In the genomic region with DNA sequence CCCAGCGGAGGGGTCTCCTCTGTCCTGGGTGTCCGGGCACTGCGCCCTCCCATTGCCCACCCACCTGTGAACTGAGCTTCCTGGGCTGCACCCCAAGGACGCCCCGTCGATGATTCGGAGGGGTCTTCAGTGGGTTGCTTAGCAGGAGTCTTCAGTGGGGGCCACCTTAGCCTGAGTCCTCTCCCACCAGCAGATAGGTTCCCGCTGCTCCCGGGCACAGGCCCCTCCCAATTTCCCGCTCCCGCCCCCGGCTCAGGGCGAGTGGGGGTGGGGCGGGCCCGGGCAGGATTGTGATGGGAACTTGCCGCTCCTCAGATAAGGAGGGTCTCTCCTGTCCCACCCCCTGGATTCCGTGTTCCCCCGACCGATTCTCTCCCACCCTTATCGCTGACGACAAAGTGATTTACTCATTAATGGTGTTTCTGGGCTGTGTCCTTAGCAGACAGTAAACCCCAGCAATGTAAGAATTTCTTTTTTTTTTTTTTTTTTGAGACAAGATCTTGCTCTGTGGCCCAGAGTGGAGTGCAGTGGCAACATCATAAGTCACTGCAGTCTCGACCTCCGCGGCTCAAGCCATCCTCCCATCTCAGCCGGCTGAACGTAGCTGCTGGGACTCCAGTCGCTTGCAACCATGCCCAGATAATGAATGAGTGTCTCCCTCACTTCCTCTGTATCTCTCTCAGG, we compare ENCODE assay signal across 8 cellular contexts. TPM values are rescaled to one million over a fixed set of nuclear protein-coding genes. Genes with fewer than 3 reads are reported as not detected.
A peak's percentile ranks its signal among the peaks of the same experiment; 100 is the strongest.
DNase-seq lines count a peak whose midpoint lies in the region; ATAC-seq and TF ChIP-seq lines count a peak whose summit lies in the region.

No MANE protein-coding gene starts in this region.

- peak overlapping the region in 3 of 4 donors; percentile 10 to 34 (median 31) for H3K4me3 ChIP-seq in Peyer's patch
- peak overlapping the region; percentile 35 to 43 for H3K4me3 ChIP-seq in duodenal mucosa (ENCODE audit: low read depth in 1 of 2, low read length in 2 of 2)

- peaks cover 75% of the 10 kb centered on the region for H3K27me3 Mint-ChIP-seq in mesothelial cell of epicardium (ENCODE audit: low read depth)

- peak overlapping the region in 1 of 4 donors; percentile 42 for H3K27ac ChIP-seq in Peyer's patch
- no peak overlapping the region for H3K27ac ChIP-seq in duodenal mucosa (ENCODE audit: low read depth, low read length)

- no peaks in the 10 kb centered on the region for H3K9me3 Mint-ChIP-seq in mesothelial cell of epicardium

- H3K4me1 Mint-ChIP-seq in mesothelial cell of epicardium = peaks cover 20% of the 10 kb centered on the region

- ATAC-seq in Right ventricle myocardium superior (ENCODE audit: poor library complexity) (peak; percentile 51), GM18861 (IDR thresholded peaks at IDR 0.05; ENCODE audit: unreplicated experiment) (no peak), HG03175 (IDR thresholded peaks at IDR 0.05; ENCODE audit: unreplicated experiment) (no peak), GM19467 (IDR thresholded peaks at IDR 0.05; ENCODE audit: unreplicated experiment) (no peak)

- intact Hi-C loops in Right ventricle myocardium superior (cut with DNase I) (no loop called here), cardiac septum (cut with DNase I) (no loop called here)

- H3K4me3 Mint-ChIP-seq in mesothelial cell of epicardium = peak overlapping the region; percentile 71

- H3K4me1 ChIP-seq in Peyer's patch (peaks cover 0 to 23% (median 8%) of the 10 kb centered on the region in 4 donors), duodenal mucosa (ENCODE audit: control insufficient read depth in 1 of 2, insufficient read depth in 2 of 2, low read length in 2 of 2) (peaks cover 0 to 19% of the 10 kb centered on the region in 2 donors)

- DNase-seq in Right ventricle myocardium superior (peak; percentile 45), cardiac septum (ENCODE audit: low spot score) (no peak), Peyer's patch (no peak), mesothelial cell of epicardium (ENCODE audit: low spot score in 2 of 2, unreplicated experiment in 2 of 2) (peak in 1 of 2 experiments; percentile 58)

- H3K36me3 ChIP-seq in Peyer's patch (no peaks in the 10 kb centered on the region), duodenal mucosa (ENCODE audit: control insufficient read depth in 1 of 2, insufficient read depth in 2 of 2, low read length in 2 of 2) (no peaks in the 10 kb centered on the region)

- H3K27me3 ChIP-seq in Peyer's patch (peaks cover 0 to 40% of the 10 kb centered on the region in 2 donors), duodenal mucosa (ENCODE audit: control insufficient read depth in 1 of 2, insufficient read depth in 2 of 2, low read length in 2 of 2) (peaks cover 69 to 70% of the 10 kb centered on the region in 2 donors)

- TF ChIP-seq CTCF in Peyer's patch (IDR thresholded peaks at IDR 0.05) (no peak), mesothelial cell of epicardium (IDR thresholded peaks at IDR 0.05; ENCODE audit: unreplicated experiment) (no peak)

- no peak overlapping the region for H3K9ac ChIP-seq in duodenal mucosa (ENCODE audit: low read depth in 1 of 2, low read length in 2 of 2)

- peak overlapping the region; percentile 73 for H3K27ac Mint-ChIP-seq in mesothelial cell of epicardium

- H3K36me3 Mint-ChIP-seq in mesothelial cell of epicardium = no peaks in the 10 kb centered on the region

- H3K9me3 ChIP-seq in Peyer's patch (no peaks in the 10 kb centered on the region), duodenal mucosa (ENCODE audit: control insufficient read depth in 1 of 2, low read length in 2 of 2) (no peaks in the 10 kb centered on the region)

- no peak for TF ChIP-seq POLR2A in Peyer's patch (IDR thresholded peaks at IDR 0.05)

RNA-seq across cellular contexts. Expression of gene S1PR5, which starts 0.7 kb away (rescaled TPM):
- total RNA-seq in Right ventricle myocardium superior = 0.13 TPM
- 0.75 TPM for total RNA-seq in cardiac septum
- total RNA-seq in Peyer's patch = not detected
- 2.2 to 2.4 TPM (median 2.4 TPM) in 3 replicates for total RNA-seq in mesothelial cell of epicardium

RNA-seq across cellular contexts. Expression of gene KEAP1, which starts 14.7 kb away (rescaled TPM):
- total RNA-seq in Right ventricle myocardium superior (78.3 TPM), cardiac septum (66.7 TPM), Peyer's patch (10 to 100 TPM; 44.2 to 53.6 (median 46.9) TPM), mesothelial cell of epicardium (61.2 to 71.0 TPM (median 69.5 TPM) in 3 replicates)

RNA-seq across cellular contexts. Expression of gene ATG4D, which starts 25.8 kb away (rescaled TPM):
- total RNA-seq in Right ventricle myocardium superior = 46.4 TPM
- total RNA-seq in cardiac septum = 47.6 TPM
- total RNA-seq in Peyer's patch = 100 to 1,000 TPM in 3 of 4 donors, 10 to 100 TPM in 1; 36.3 to 169 (median 150) TPM
- total RNA-seq in mesothelial cell of epicardium = 31.9 to 37.3 TPM (median 33.1 TPM) in 3 replicates

RNA-seq across cellular contexts. Expression of gene KRI1, which starts 47.9 kb away (rescaled TPM):
- 10.4 TPM for total RNA-seq in Right ventricle myocardium superior
- total RNA-seq in cardiac septum = 10.8 TPM
- total RNA-seq in Peyer's patch = 10 to 100 TPM; 16.3 to 97.4 (median 20.0) TPM
- 27.4 to 31.2 TPM (median 30.6 TPM) in 3 replicates for total RNA-seq in mesothelial cell of epicardium

RNA-seq across cellular contexts. Expression of gene CDKN2D, which starts 50.9 kb away (rescaled TPM):
- total RNA-seq in Right ventricle myocardium superior (6.9 TPM), cardiac septum (14.9 TPM), Peyer's patch (1 to 10 TPM; 3.3 to 7.7 (median 6.4) TPM), mesothelial cell of epicardium (2.6 to 3.1 TPM (median 2.7 TPM) in 3 replicates)
